14 cellular contexts compared by ENCODE assay signal in genomic region chr5:674630-675011, GRCh38. TPM values are rescaled to one million over a fixed set of nuclear protein-coding genes. Genes with fewer than 3 reads are reported as not detected.
DNase-seq lines count a peak whose midpoint lies in the region; ATAC-seq, FAIRE-seq and TF ChIP-seq lines count a peak whose summit lies in the region.
"Had no signal": no experiment of that assay in that cellular context is flagged by ENCODE, and none has a peak within 500 bp of the region (broad histone marks: within the 10 kb centered on the region; RNA-seq: fewer than 3 reads in every experiment).

No MANE protein-coding gene starts in this region.

- H3K4me1 Mint-ChIP-seq in activated naive CD8-positive, alpha-beta T cell treated with anti-CD3 and anti-CD28 coated beads, Interleukin-2, amount 10 ng/mL, durations not matched to agents 7 days and 5 days: peaks cover 3% of the 10 kb centered on the region
- H3K4me1 Mint-ChIP-seq in activated naive CD8-positive, alpha-beta T cell treated with anti-CD3 and anti-CD28 coated beads for 36 hours: peaks cover 8% of the 10 kb centered on the region
- H3K4me1 Mint-ChIP-seq in T-helper 17 cell: peaks cover 16% of the 10 kb centered on the region

- H3K9me3 Mint-ChIP-seq in activated naive CD8-positive, alpha-beta T cell treated with anti-CD3 and anti-CD28 coated beads, Interleukin-2, amount 10 ng/mL, durations not matched to agents 7 days and 5 days: no peaks in the 10 kb centered on the region
- H3K9me3 Mint-ChIP-seq in activated naive CD8-positive, alpha-beta T cell treated with anti-CD3 and anti-CD28 coated beads for 36 hours: no peaks in the 10 kb centered on the region

- H3K4me1 ChIP-seq in kidney (ENCODE audit: control insufficient read depth in 1 of 2, insufficient read depth in 1 of 2, low read depth in 1 of 2, low read length in 2 of 2) (peaks cover 4 to 18% of the 10 kb centered on the region in 2 donors), transverse colon (peaks cover 31 to 37% (median 35%) of the 10 kb centered on the region in 4 donors)

- H3K9ac ChIP-seq in kidney (ENCODE audit: low read length in 2 of 2): no peak overlapping the region

- no peak for TF ChIP-seq EP300 in transverse colon (IDR thresholded peaks at IDR 0.05; ENCODE audit: low read depth)

- in situ Hi-C loops in transverse colon (cut with MboI; ENCODE audit: low pct_ligation_motif_present in 1 of 4, low pct_unique_long_range_greater_than_20kb in 1 of 4, low sequenced_read_pairs in 3 of 4): loop anchor here in 1 of 4 donors (25.0 kb wide), 1 partner anchor 238 kb away; no protein-coding TSS in a partner anchor

- WGBS in transverse colon (ENCODE audit: low coverage in 1 of 2), 2 donors: 57% methylated on average over 4 of the region's 7 CpGs; no CpG with 5 or more reads in 1 of the 2 donors

- intact Hi-C loops in kidney (cut with DNase I) (no loop called here), transverse colon (cut with DNase I; ENCODE audit: low total_unique reads) (no loop called here)

- TF ChIP-seq CTCF in kidney (IDR thresholded peaks at IDR 0.05; ENCODE audit: borderline replicate concordance, extremely low read depth, insufficient read depth) (no peak), transverse colon (IDR thresholded peaks at IDR 0.05) (no peak)

- no peaks in the 10 kb centered on the region for H3K27me3 ChIP-seq in transverse colon
- H3K27me3 ChIP-seq: upper lobe of left lung had no signal

- peaks cover 5% of the 10 kb centered on the region for H3K27me3 Mint-ChIP-seq in activated naive CD8-positive, alpha-beta T cell treated with anti-CD3 and anti-CD28 coated beads, Interleukin-2, amount 10 ng/mL, durations not matched to agents 7 days and 5 days
- peaks cover 19% of the 10 kb centered on the region for H3K27me3 Mint-ChIP-seq in activated naive CD8-positive, alpha-beta T cell treated with anti-CD3 and anti-CD28 coated beads for 36 hours
- H3K27me3 Mint-ChIP-seq in T-helper 17 cell: no peaks in the 10 kb centered on the region

- H3K36me3 Mint-ChIP-seq in activated naive CD8-positive, alpha-beta T cell treated with anti-CD3 and anti-CD28 coated beads, Interleukin-2, amount 10 ng/mL, durations not matched to agents 7 days and 5 days: no peaks in the 10 kb centered on the region
- no peaks in the 10 kb centered on the region for H3K36me3 Mint-ChIP-seq in activated naive CD8-positive, alpha-beta T cell treated with anti-CD3 and anti-CD28 coated beads for 36 hours
- peaks cover 4% of the 10 kb centered on the region for H3K36me3 Mint-ChIP-seq in T-helper 17 cell (ENCODE audit: low read depth)

- H3K4me3 ChIP-seq in kidney (ENCODE audit: low read length in 2 of 2) (no peak overlapping the region), transverse colon (no peak overlapping the region)
- H3K4me3 ChIP-seq: smooth muscle cell, upper lobe of left lung had no signal

- H3K9me3 ChIP-seq in T-helper 17 cell (ENCODE audit: control insufficient read depth, low read length, poor library complexity, severe bottlenecking): no peaks in the 10 kb centered on the region
- no peaks in the 10 kb centered on the region for H3K9me3 ChIP-seq in kidney (ENCODE audit: control insufficient read depth in 1 of 2, low read length in 2 of 2)
- H3K9me3 ChIP-seq in transverse colon: no peaks in the 10 kb centered on the region
- H3K9me3 ChIP-seq: upper lobe of left lung had no signal

- H3K27ac ChIP-seq in kidney (ENCODE audit: low read depth in 2 of 2, low read length in 2 of 2) (no peak overlapping the region), transverse colon (peak overlapping the region in 3 of 4 donors; percentile 4 to 53 (median 44))
- H3K27ac ChIP-seq: upper lobe of left lung had no signal

- no peak for TF ChIP-seq POLR2A in transverse colon (IDR thresholded peaks at IDR 0.05)

- POLR2A ChIA-PET in activated naive CD8-positive, alpha-beta T cell treated with anti-CD3 and anti-CD28 coated beads, Interleukin-2, amount 10 ng/mL, durations not matched to agents 7 days and 5 days (lab: Charles Lee): no interaction called here

- H3K27ac Mint-ChIP-seq in activated naive CD8-positive, alpha-beta T cell treated with anti-CD3 and anti-CD28 coated beads, Interleukin-2, amount 10 ng/mL, durations not matched to agents 7 days and 5 days: no peak overlapping the region
- no peak overlapping the region for H3K27ac Mint-ChIP-seq in activated naive CD8-positive, alpha-beta T cell treated with anti-CD3 and anti-CD28 coated beads for 36 hours
- H3K27ac Mint-ChIP-seq in T-helper 17 cell: peak overlapping the region; percentile 97

- H3K36me3 ChIP-seq in kidney (ENCODE audit: control insufficient read depth in 1 of 2, insufficient read depth in 2 of 2, low read length in 2 of 2) (no peaks in the 10 kb centered on the region), transverse colon (no peaks in the 10 kb centered on the region)
- H3K36me3 ChIP-seq: upper lobe of left lung had no signal

- no peak for FAIRE-seq in kidney (lab: Jason Lieb, UNC)
- FAIRE-seq: endometrium, G401.6 had no signal

- H3K4me3 Mint-ChIP-seq in activated naive CD8-positive, alpha-beta T cell treated with anti-CD3 and anti-CD28 coated beads, Interleukin-2, amount 10 ng/mL, durations not matched to agents 7 days and 5 days: no peak overlapping the region
- no peak overlapping the region for H3K4me3 Mint-ChIP-seq in activated naive CD8-positive, alpha-beta T cell treated with anti-CD3 and anti-CD28 coated beads for 36 hours
- H3K4me3 Mint-ChIP-seq in T-helper 17 cell: peak overlapping the region; percentile 3

- ATAC-seq in activated naive CD8-positive, alpha-beta T cell treated with anti-CD3 and anti-CD28 coated beads, Interleukin-2, amount 10 ng/mL, durations not matched to agents 7 days and 5 days (ENCODE audit: low read depth): no peak
- ATAC-seq in T-helper 17 cell (no peak), GM18517 (IDR thresholded peaks at IDR 0.05; ENCODE audit: unreplicated experiment) (no peak)

- DNase-seq in activated naive CD8-positive, alpha-beta T cell treated with anti-CD3 and anti-CD28 coated beads, Interleukin-2, amount 10 ng/mL, durations not matched to agents 7 days and 5 days: peak; percentile 28
- DNase-seq in activated naive CD8-positive, alpha-beta T cell treated with anti-CD3 and anti-CD28 coated beads for 36 hours: no peak
- no peak for DNase-seq in T-helper 17 cell
- peak; percentile 52 for DNase-seq in kidney
- no peak for DNase-seq in transverse colon
- no peak for DNase-seq in effector CD4-positive, alpha-beta T cell
- DNase-seq in HPDE6-E6E7 (ENCODE audit: extremely low spot score): no peak
- DNase-seq: NCI-H1436, T-helper 2 cell had no signal

RNA-seq across cellular contexts. Expression of gene TPPP, which starts 18.5 kb away (rescaled TPM):
- total RNA-seq in activated naive CD8-positive, alpha-beta T cell treated with anti-CD3 and anti-CD28 coated beads, Interleukin-2, amount 10 ng/mL, durations not matched to agents 7 days and 5 days: under 1 TPM; 0.40 to 0.55 TPM
- total RNA-seq in activated naive CD8-positive, alpha-beta T cell treated with anti-CD3 and anti-CD28 coated beads for 36 hours: under 1 TPM in 1 of 2 experiments, not detected in 1; 0.08 TPM
- total RNA-seq in T-helper 17 cell: 10 to 100 TPM; 17.3 to 35.4 TPM
- 6.9 TPM for total RNA-seq in kidney
- 5.8 TPM for polyA plus RNA-seq in kidney (ENCODE audit: insufficient read depth, low read depth, low replicate concordance)
- total RNA-seq in transverse colon: 10 to 100 TPM in 1 of 4 donors, 1 to 10 TPM in 3; 2.2 to 40.6 (median 4.1) TPM
- total RNA-seq: smooth muscle cell had no signal
- polyA plus RNA-seq: smooth muscle cell had no signal

Comparison
In these comparisons a context has a peak if more than half of its experiments do, and no peak if none do; other contexts are left out.
1. DNase-seq: peak in activated naive CD8-positive, alpha-beta T cell treated with anti-CD3 and anti-CD28 coated beads, Interleukin-2, amount 10 ng/mL, durations not matched to agents 7 days and 5 days (single experiment) and kidney (single experiment); none in activated naive CD8-positive, alpha-beta T cell treated with anti-CD3 and anti-CD28 coated beads for 36 hours (single experiment), T-helper 17 cell (0 of 3), transverse colon (single experiment), effector CD4-positive, alpha-beta T cell (single experiment) and HPDE6-E6E7 (single experiment).
2. H3K27ac ChIP-seq: peak in transverse colon (3 of 4); none in kidney (0 of 2).